1 cellular context compared by ENCODE assay signal in the genomic region with DNA sequence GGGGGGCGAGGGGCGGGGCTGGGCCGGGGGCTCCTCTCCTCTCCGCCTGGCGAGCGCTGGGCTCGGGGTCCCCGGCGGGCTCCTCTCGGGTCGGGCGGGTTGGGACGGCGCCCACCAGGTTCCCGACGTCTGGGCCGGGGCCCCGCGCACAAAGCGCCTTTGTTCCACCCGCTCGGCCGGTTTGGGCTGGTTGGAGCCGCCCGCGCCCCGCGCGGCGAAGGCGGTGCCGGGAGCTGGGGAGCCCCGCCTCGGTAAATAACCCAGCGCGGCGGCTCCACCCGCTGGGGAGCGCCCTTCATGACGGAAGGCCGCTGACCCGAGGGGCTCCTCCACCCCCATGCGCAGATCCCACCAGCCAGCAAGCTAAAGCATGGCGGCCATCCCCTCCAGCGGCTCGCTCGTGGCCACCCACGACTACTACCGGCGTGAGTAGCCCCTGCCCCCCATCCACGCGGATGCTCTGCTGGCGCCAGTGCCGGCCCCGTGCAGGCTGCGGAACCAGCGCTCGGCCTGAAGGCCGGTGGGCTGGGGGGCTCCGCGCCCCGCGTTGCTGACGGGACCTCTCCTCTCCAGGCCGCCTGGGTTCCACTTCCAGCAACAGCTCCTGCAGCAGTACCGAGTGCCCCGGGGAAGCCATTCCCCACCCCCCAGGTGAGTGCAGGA.
TF ChIP-seq lines count a peak whose summit lies in the region.

No MANE protein-coding gene starts in this region.

TF ChIP-seq in K562, 482 proteins besides CTCF, POLR2A, EP300 and RAD21 (continued from another document and continues in another):
- TF ChIP-seq, protein P1, sequence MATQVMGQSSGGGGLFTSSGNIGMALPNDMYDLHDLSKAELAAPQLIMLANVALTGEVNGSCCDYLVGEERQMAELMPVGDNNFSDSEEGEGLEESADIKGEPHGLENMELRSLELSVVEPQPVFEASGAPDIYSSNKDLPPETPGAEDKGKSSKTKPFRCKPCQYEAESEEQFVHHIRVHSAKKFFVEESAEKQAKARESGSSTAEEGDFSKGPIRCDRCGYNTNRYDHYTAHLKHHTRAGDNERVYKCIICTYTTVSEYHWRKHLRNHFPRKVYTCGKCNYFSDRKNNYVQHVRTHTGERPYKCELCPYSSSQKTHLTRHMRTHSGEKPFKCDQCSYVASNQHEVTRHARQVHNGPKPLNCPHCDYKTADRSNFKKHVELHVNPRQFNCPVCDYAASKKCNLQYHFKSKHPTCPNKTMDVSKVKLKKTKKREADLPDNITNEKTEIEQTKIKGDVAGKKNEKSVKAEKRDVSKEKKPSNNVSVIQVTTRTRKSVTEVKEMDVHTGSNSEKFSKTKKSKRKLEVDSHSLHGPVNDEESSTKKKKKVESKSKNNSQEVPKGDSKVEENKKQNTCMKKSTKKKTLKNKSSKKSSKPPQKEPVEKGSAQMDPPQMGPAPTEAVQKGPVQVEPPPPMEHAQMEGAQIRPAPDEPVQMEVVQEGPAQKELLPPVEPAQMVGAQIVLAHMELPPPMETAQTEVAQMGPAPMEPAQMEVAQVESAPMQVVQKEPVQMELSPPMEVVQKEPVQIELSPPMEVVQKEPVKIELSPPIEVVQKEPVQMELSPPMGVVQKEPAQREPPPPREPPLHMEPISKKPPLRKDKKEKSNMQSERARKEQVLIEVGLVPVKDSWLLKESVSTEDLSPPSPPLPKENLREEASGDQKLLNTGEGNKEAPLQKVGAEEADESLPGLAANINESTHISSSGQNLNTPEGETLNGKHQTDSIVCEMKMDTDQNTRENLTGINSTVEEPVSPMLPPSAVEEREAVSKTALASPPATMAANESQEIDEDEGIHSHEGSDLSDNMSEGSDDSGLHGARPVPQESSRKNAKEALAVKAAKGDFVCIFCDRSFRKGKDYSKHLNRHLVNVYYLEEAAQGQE (CRISPR knock-in tag; IDR thresholded peaks at IDR 0.05; ENCODE audit: low read depth), result peak; percentile 52; the same call in 1 of the 2 replicates
- no peak; a peak in 2 of 4 replicates for TF ChIP-seq NRF1 (conservative IDR thresholded peaks at IDR 0.05 in 1 of 2, IDR thresholded peaks at IDR 0.05 in 1 of 2)
- TF ChIP-seq ZC3H4 (CRISPR knock-in tag; IDR thresholded peaks at IDR 0.05; ENCODE audit: borderline replicate concordance), result peak; percentile 74; the same call in 1 of the 2 replicates
- TF ChIP-seq MAZ (CRISPR knock-in tag; conservative IDR thresholded peaks at IDR 0.05 in 1 of 2, IDR thresholded peaks at IDR 0.05 in 1 of 2), result peak; percentile 17 to 78; a peak in 2 of 4 replicates
- no peak for TF ChIP-seq TAF7 (tag; IDR thresholded peaks at IDR 0.05)
- TF ChIP-seq ZNF239 (CRISPR knock-in tag; IDR thresholded peaks at IDR 0.05), result no peak
- TF ChIP-seq, protein P2, sequence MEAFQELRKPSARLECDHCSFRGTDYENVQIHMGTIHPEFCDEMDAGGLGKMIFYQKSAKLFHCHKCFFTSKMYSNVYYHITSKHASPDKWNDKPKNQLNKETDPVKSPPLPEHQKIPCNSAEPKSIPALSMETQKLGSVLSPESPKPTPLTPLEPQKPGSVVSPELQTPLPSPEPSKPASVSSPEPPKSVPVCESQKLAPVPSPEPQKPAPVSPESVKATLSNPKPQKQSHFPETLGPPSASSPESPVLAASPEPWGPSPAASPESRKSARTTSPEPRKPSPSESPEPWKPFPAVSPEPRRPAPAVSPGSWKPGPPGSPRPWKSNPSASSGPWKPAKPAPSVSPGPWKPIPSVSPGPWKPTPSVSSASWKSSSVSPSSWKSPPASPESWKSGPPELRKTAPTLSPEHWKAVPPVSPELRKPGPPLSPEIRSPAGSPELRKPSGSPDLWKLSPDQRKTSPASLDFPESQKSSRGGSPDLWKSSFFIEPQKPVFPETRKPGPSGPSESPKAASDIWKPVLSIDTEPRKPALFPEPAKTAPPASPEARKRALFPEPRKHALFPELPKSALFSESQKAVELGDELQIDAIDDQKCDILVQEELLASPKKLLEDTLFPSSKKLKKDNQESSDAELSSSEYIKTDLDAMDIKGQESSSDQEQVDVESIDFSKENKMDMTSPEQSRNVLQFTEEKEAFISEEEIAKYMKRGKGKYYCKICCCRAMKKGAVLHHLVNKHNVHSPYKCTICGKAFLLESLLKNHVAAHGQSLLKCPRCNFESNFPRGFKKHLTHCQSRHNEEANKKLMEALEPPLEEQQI (IDR thresholded peaks at IDR 0.05), result no peak
- TF ChIP-seq PCBP2 (IDR thresholded peaks at IDR 0.05; ENCODE audit: low read depth, low read length, poor library complexity, severe bottlenecking), result peak; percentile 45
- peak; percentile 44; the same call in 1 of the 2 replicates for TF ChIP-seq POLR2AphosphoS5 (IDR thresholded peaks at IDR 0.05; ENCODE audit: control insufficient read depth, insufficient read depth, low read depth, low read length)
- peak; percentile 69; the same call in 1 of the 2 replicates for TF ChIP-seq ZBTB7A (IDR thresholded peaks at IDR 0.05; ENCODE audit: borderline replicate concordance, control insufficient read depth, low read depth, low read length)
- TF ChIP-seq, protein P3, sequence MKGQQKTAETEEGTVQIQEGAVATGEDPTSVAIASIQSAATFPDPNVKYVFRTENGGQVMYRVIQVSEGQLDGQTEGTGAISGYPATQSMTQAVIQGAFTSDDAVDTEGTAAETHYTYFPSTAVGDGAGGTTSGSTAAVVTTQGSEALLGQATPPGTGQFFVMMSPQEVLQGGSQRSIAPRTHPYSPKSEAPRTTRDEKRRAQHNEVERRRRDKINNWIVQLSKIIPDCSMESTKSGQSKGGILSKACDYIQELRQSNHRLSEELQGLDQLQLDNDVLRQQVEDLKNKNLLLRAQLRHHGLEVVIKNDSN (CRISPR knock-in tag; IDR thresholded peaks at IDR 0.05), result no peak
- TF ChIP-seq NR3C1 (CRISPR knock-in tag; IDR thresholded peaks at IDR 0.05), result peak; percentile 87; the same call in 1 of the 2 replicates
- TF ChIP-seq, protein P4, sequence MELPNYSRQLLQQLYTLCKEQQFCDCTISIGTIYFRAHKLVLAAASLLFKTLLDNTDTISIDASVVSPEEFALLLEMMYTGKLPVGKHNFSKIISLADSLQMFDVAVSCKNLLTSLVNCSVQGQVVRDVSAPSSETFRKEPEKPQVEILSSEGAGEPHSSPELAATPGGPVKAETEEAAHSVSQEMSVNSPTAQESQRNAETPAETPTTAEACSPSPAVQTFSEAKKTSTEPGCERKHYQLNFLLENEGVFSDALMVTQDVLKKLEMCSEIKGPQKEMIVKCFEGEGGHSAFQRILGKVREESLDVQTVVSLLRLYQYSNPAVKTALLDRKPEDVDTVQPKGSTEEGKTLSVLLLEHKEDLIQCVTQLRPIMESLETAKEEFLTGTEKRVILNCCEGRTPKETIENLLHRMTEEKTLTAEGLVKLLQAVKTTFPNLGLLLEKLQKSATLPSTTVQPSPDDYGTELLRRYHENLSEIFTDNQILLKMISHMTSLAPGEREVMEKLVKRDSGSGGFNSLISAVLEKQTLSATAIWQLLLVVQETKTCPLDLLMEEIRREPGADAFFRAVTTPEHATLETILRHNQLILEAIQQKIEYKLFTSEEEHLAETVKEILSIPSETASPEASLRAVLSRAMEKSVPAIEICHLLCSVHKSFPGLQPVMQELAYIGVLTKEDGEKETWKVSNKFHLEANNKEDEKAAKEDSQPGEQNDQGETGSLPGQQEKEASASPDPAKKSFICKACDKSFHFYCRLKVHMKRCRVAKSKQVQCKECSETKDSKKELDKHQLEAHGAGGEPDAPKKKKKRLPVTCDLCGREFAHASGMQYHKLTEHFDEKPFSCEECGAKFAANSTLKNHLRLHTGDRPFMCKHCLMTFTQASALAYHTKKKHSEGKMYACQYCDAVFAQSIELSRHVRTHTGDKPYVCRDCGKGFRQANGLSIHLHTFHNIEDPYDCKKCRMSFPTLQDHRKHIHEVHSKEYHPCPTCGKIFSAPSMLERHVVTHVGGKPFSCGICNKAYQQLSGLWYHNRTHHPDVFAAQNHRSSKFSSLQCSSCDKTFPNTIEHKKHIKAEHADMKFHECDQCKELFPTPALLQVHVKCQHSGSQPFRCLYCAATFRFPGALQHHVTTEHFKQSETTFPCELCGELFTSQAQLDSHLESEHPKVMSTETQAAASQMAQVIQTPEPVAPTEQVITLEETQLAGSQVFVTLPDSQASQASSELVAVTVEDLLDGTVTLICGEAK (IDR thresholded peaks at IDR 0.05), result 0 out of 2 replicates have a peak, but pooled peaks have one; percentile 40
- TF ChIP-seq, protein P4 (CRISPR knock-in tag; IDR thresholded peaks at IDR 0.05), result no peak
- TF ChIP-seq, protein P5, sequence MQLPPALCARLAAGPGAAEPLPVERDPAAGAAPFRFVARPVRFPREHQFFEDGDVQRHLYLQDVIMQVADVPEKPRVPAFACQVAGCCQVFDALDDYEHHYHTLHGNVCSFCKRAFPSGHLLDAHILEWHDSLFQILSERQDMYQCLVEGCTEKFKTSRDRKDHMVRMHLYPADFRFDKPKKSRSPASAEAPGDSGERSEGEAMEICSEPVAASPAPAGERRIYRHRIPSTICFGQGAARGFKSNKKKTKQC (CRISPR knock-in tag; IDR thresholded peaks at IDR 0.05), result peak; percentile 79
- TF ChIP-seq, protein P6, sequence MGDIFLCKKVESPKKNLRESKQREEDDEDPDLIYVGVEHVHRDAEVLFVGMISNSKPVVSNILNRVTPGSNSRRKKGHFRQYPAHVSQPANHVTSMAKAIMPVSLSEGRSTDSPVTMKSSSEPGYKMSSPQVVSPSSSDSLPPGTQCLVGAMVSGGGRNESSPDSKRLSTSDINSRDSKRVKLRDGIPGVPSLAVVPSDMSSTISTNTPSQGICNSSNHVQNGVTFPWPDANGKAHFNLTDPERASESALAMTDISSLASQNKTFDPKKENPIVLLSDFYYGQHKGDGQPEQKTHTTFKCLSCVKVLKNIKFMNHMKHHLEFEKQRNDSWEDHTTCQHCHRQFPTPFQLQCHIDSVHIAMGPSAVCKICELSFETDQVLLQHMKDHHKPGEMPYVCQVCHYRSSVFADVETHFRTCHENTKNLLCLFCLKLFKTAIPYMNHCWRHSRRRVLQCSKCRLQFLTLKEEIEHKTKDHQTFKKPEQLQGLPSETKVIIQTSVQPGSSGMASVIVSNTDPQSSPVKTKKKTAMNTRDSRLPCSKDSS (IDR thresholded peaks at IDR 0.05; ENCODE audit: low read depth, partially characterized antibody), result no peak
- peak; percentile 22; the same call in 1 of the 2 replicates for TF ChIP-seq GTF2F1 (IDR thresholded peaks at IDR 0.05; ENCODE audit: low read depth, low read length)
- peak; percentile 8; the same call in 1 of the 2 replicates for TF ChIP-seq L3MBTL2 (IDR thresholded peaks at IDR 0.05)
- no peak for TF ChIP-seq ESRRA (IDR thresholded peaks at IDR 0.05; ENCODE audit: borderline replicate concordance, low read depth)
- peak; percentile 85 for TF ChIP-seq POLR2G (IDR thresholded peaks at IDR 0.05; ENCODE audit: low read depth, low read length)
- TF ChIP-seq, protein P7, sequence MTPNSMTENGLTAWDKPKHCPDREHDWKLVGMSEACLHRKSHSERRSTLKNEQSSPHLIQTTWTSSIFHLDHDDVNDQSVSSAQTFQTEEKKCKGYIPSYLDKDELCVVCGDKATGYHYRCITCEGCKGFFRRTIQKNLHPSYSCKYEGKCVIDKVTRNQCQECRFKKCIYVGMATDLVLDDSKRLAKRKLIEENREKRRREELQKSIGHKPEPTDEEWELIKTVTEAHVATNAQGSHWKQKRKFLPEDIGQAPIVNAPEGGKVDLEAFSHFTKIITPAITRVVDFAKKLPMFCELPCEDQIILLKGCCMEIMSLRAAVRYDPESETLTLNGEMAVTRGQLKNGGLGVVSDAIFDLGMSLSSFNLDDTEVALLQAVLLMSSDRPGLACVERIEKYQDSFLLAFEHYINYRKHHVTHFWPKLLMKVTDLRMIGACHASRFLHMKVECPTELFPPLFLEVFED (CRISPR knock-in tag; conservative IDR thresholded peaks at IDR 0.05), result no peak
- TF ChIP-seq ZNF445 (CRISPR knock-in tag; IDR thresholded peaks at IDR 0.05; ENCODE audit: low read depth), result no peak
- TF ChIP-seq, protein P8, sequence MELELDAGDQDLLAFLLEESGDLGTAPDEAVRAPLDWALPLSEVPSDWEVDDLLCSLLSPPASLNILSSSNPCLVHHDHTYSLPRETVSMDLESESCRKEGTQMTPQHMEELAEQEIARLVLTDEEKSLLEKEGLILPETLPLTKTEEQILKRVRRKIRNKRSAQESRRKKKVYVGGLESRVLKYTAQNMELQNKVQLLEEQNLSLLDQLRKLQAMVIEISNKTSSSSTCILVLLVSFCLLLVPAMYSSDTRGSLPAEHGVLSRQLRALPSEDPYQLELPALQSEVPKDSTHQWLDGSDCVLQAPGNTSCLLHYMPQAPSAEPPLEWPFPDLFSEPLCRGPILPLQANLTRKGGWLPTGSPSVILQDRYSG (tag; conservative IDR thresholded peaks at IDR 0.05; ENCODE audit: low read depth), result no peak
- TF ChIP-seq ZNF589 (CRISPR knock-in tag; IDR thresholded peaks at IDR 0.05; ENCODE audit: low read depth), result no peak
- TF ChIP-seq HDGF (IDR thresholded peaks at IDR 0.05), result no peak
- TF ChIP-seq KAT2B (IDR thresholded peaks at IDR 0.05; ENCODE audit: low read depth, low read length), result peak; percentile 54
